7 cellular contexts compared by ENCODE assay signal in the genomic region with DNA sequence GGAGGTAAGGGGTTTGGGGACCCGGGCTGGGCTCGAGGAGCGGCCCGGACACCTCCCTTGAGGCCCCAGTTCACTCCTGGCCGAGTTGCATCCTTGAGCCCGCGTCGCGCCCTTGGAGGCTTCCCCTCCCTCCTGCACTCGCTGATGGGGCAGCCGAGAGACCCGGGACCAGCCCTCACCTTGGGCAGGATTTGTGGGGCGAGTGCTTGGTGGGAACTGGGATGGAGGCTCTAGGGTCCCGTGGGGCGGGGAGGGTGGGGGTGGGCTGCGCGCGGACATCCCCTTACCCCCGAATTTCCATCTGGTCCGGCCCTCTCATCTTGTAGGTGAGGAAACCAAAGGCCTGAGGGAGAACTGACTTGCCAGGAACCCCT.
A peak's percentile ranks its signal among the peaks of the same experiment; 100 is the strongest.
DNase-seq lines count a peak whose midpoint lies in the region; ATAC-seq, FAIRE-seq and TF ChIP-seq lines count a peak whose summit lies in the region.
"Not testable (repeated sequence)": the region's sequence is repeated elsewhere in the genome, so short reads cannot be mapped to it uniquely, and the experiment has no call there.

No MANE protein-coding gene starts in this region.

- H2AFZ ChIP-seq in hepatocyte; HepG2 (ENCODE audit: low read length): not testable (repeated sequence)

- not testable (repeated sequence) for H3K4me2 ChIP-seq in hepatocyte
- H3K4me2 ChIP-seq in HepG2 (ENCODE audit: low read depth, low read length): 0 out of 2 replicates have a peak overlapping the region, but pooled peaks have one; percentile 7

- H3K9me2 ChIP-seq in hepatocyte (replicated peaks; ENCODE audit: insufficient read depth): not testable (repeated sequence)

- H3K27me3 Mint-ChIP-seq in WTC11 (ENCODE audit: low read depth): not testable (repeated sequence)

- not testable (repeated sequence) for H3K27ac Mint-ChIP-seq in WTC11

- not testable (repeated sequence) for TF ChIP-seq CTCF in GM06990 (IDR thresholded peaks at IDR 0.05; ENCODE audit: insufficient read depth, low read length, poor library complexity, severe bottlenecking); NB4 (IDR thresholded peaks at IDR 0.05; ENCODE audit: low read depth, low read length); WTC11 (IDR thresholded peaks at IDR 0.05); esophagus muscularis mucosa (IDR thresholded peaks at IDR 0.05); hepatocyte (IDR thresholded peaks at IDR 0.05; ENCODE audit: poor library complexity); HepG2 (CRISPR knock-in tag; IDR thresholded peaks at IDR 0.05)

- H3K4me3 ChIP-seq in GM06990 (replicated peaks; ENCODE audit: low read depth, low read length); NB4 (ENCODE audit: low read depth, low read length); hepatocyte: not testable (repeated sequence)
- H3K4me3 ChIP-seq in esophagus muscularis mucosa: peak overlapping the region in 3 of 4 donors; percentile 24 to 56 (median 29)
- peak overlapping the region in 1 of 3 experiments; percentile 24; a peak in 2 of 6 replicates for H3K4me3 ChIP-seq in HepG2 (replicated peaks in 1 of 3; ENCODE audit: insufficient read depth in 1 of 3, low read depth in 2 of 3, low read length in 3 of 3)

- FAIRE-seq in HepG2 (lab: Jason Lieb, UNC): not testable (repeated sequence)

- not testable (repeated sequence) for H3K4me1 Mint-ChIP-seq in WTC11

- TF ChIP-seq RAD21 in HepG2 (CRISPR knock-in tag; IDR thresholded peaks at IDR 0.05): not testable (repeated sequence)

- H3K27ac ChIP-seq in esophagus muscularis mucosa (replicated peaks in 1 of 4); hepatocyte; HepG2 (ENCODE audit: extremely low read length, insufficient read depth, low read length): not testable (repeated sequence)

- H3K9me3 ChIP-seq in esophagus muscularis mucosa; hepatocyte (ENCODE audit: low read depth); HepG2 (ENCODE audit: low read length): not testable (repeated sequence)

- not testable (repeated sequence) for ATAC-seq in WTC11, HepG2

- CTCF ChIA-PET in WTC11 (lab: Charles Lee); HepG2 (lab: Yijun Ruan, JAX; ENCODE audit: low intra/inter-chr PET ratio, low total read pairs): not testable (repeated sequence)

- not testable (repeated sequence) for H4K20me1 ChIP-seq in hepatocyte (ENCODE audit: insufficient read depth, poor library complexity, severe bottlenecking); HepG2 (ENCODE audit: insufficient read depth, low read length)

- in situ Hi-C loops in HepG2 (cut with HindIII; ENCODE audit: extremely low pct_ligation_motif_present, low pct_unique_long_range_greater_than_20kb): not testable (repeated sequence)

- H3K9ac ChIP-seq in HepG2 (ENCODE audit: insufficient read depth, low read depth, low read length): not testable (repeated sequence)

- H3K36me3 ChIP-seq in GM06990 (ENCODE audit: control insufficient read depth, insufficient read depth, low read length); esophagus muscularis mucosa; hepatocyte (replicated peaks; ENCODE audit: insufficient read depth, low read depth); HepG2 (replicated peaks in 1 of 2; ENCODE audit: control insufficient read depth in 1 of 2, insufficient read depth in 2 of 2, low read length in 2 of 2): not testable (repeated sequence)

- DNase-seq in GM06990 (ENCODE audit: extremely low read depth, insufficient read length) (peak; percentile 1), NB4 (ENCODE audit: low read depth) (peak; percentile 3), WTC11 (ENCODE audit: low spot score) (peak; percentile 39), hepatocyte (ENCODE audit: low spot score) (peak; percentile 1), retina (peak; percentile 30)
- not testable (repeated sequence) for DNase-seq in esophagus muscularis mucosa (ENCODE audit: extremely low spot score); HepG2 (ENCODE audit: low spot score)

- not testable (repeated sequence) for TF ChIP-seq EP300 in esophagus muscularis mucosa (IDR thresholded peaks at IDR 0.05); HepG2 (IDR thresholded peaks at IDR 0.05; ENCODE audit: low read depth in 2 of 2, low read length in 2 of 2); HepG2 (CRISPR knock-in tag; IDR thresholded peaks at IDR 0.05; ENCODE audit: borderline replicate concordance)

- not testable (repeated sequence) for H3K79me2 ChIP-seq in hepatocyte; HepG2 (ENCODE audit: insufficient read depth, low read length)

- no CpG with 5 or more reads among the region's 20 CpGs for WGBS in esophagus muscularis mucosa
- 53% methylated on average over 10 of the region's 20 CpGs for WGBS in hepatocyte (ENCODE audit: low lambda C conversion rate, missing lambda C conversion rate)
- no CpG with 5 or more reads among the region's 20 CpGs for WGBS in HepG2 (ENCODE audit: low lambda C conversion rate)

- H3K36me3 Mint-ChIP-seq in WTC11: not testable (repeated sequence)

- not testable (repeated sequence) for H3K4me3 Mint-ChIP-seq in WTC11

- POLR2A ChIA-PET in WTC11 (lab: Charles Lee); HepG2 (lab: Yijun Ruan, JAX): not testable (repeated sequence)

- not testable (repeated sequence) for H3K27me3 ChIP-seq in GM06990 (replicated peaks; ENCODE audit: control insufficient read depth, insufficient read depth, low read length); esophagus muscularis mucosa; hepatocyte; HepG2 (ENCODE audit: control insufficient read depth in 1 of 2, insufficient read depth in 2 of 2, low read length in 2 of 2)

- intact Hi-C loops in esophagus muscularis mucosa (cut with DNase I); HepG2 (cut with micrococcal nuclease; ENCODE audit: unreplicated experiment): not testable (repeated sequence)

- H3K4me1 ChIP-seq in esophagus muscularis mucosa; hepatocyte (ENCODE audit: insufficient read depth); HepG2 (ENCODE audit: insufficient read depth, low read length): not testable (repeated sequence)

- BruUV-seq in HepG2 (replicated peaks; lab: Mats Ljungman, UMichigan): not testable (repeated sequence)

- not testable (repeated sequence) for H3K9me3 Mint-ChIP-seq in WTC11

- TF ChIP-seq POLR2A in NB4 (IDR thresholded peaks at IDR 0.05; ENCODE audit: extremely low read depth, insufficient read length); esophagus muscularis mucosa (IDR thresholded peaks at IDR 0.05; ENCODE audit: low read depth); HepG2 (IDR thresholded peaks at IDR 0.05; ENCODE audit: insufficient read depth in 1 of 2, low read depth in 2 of 2, low read length in 2 of 2): not testable (repeated sequence)
